ENCODE assay signal across 21 cellular contexts in genomic region chr2:238269741-238270140, GRCh38. TPM values are rescaled to one million over a fixed set of nuclear protein-coding genes. Genes with fewer than 3 reads are reported as not detected.
DNase-seq lines count a peak whose midpoint lies in the region; ATAC-seq, FAIRE-seq and TF ChIP-seq lines count a peak whose summit lies in the region.
"Had no signal": no experiment of that assay in that cellular context is flagged by ENCODE, and none has a peak within 500 bp of the region (broad histone marks: within the 10 kb centered on the region; RNA-seq: fewer than 3 reads in every experiment).

No MANE protein-coding gene starts in this region.

- H3K4me2 ChIP-seq in mammary epithelial cell (ENCODE audit: insufficient read depth, low read depth, low read length), result no peak overlapping the region

- intact Hi-C loops in MCF 10A (cut with micrococcal nuclease) (no loop called here), mammary epithelial cell (cut with micrococcal nuclease) (loop anchor here (10.0 kb wide), 2 partner anchors 515 to 595 kb away; no protein-coding TSS in a partner anchor), Caco-2 (cut with micrococcal nuclease; ENCODE audit: unreplicated experiment) (no loop called here), lower lobe of right lung (cut with DNase I) (no loop called here)
- intact Hi-C loops in activated CD4-positive, alpha-beta memory T cell treated with anti-CD3 and anti-CD28 coated beads for 36 hours (cut with micrococcal nuclease), result no loop called here

- H3K4me1 ChIP-seq in mammary epithelial cell (ENCODE audit: insufficient read depth, low read length) (peaks cover 22% of the 10 kb centered on the region), Caco-2 (peaks cover 42% of the 10 kb centered on the region), lower lobe of right lung (peaks cover 9% of the 10 kb centered on the region)
- H3K4me1 ChIP-seq: HAP-1 had no signal

- H3K9ac ChIP-seq in mammary epithelial cell (ENCODE audit: insufficient read depth, low read length), result no peak overlapping the region
- H3K9ac ChIP-seq: GM23248 had no signal

- no peak for FAIRE-seq in bronchial epithelial cell (lab: Jason Lieb, UNC)
- FAIRE-seq: D721Med, GM12892, GM18507, HepG2 had no signal

- in situ Hi-C loops in mammary epithelial cell (cut with MboI; ENCODE audit: low sequenced_read_pairs in 2 of 2), result loop anchor here in 1 of 2 donors (10.0 to 25.0 kb wide), 2 partner anchors 75 to 407 kb away; partner anchors contain the start of gene RAMP1

- H4K20me1 ChIP-seq in mammary epithelial cell (ENCODE audit: insufficient read depth, low read length), result no peaks in the 10 kb centered on the region

- ATAC-seq in lower lobe of right lung, result no peak
- ATAC-seq in HG03095 (IDR thresholded peaks at IDR 0.05; ENCODE audit: unreplicated experiment), result no peak
- no peak for ATAC-seq in HG03045 (IDR thresholded peaks at IDR 0.05; ENCODE audit: unreplicated experiment)
- ATAC-seq: HepG2 had no signal

- CTCF ChIA-PET in MCF 10A (lab: Yijun Ruan, JAX), result interaction anchor here (0.6 kb wide), 1 partner anchor 9 kb away, joined by 3 read pairs; no protein-coding TSS in a partner anchor
- CTCF ChIA-PET in mammary epithelial cell (lab: Charles Lee; ENCODE audit: low non-redundant PET), result no interaction called here
- CTCF ChIA-PET in Caco-2 (lab: Charles Lee), result no interaction called here
- CTCF ChIA-PET in activated CD4-positive, alpha-beta memory T cell treated with anti-CD3 and anti-CD28 coated beads for 36 hours (lab: Charles Lee), result no interaction called here

- H3K27me3 ChIP-seq in mammary epithelial cell (ENCODE audit: insufficient read depth, low read length) (no peaks in the 10 kb centered on the region), Caco-2 (replicated peaks; ENCODE audit: control insufficient read depth, insufficient read depth, low read length) (no peaks in the 10 kb centered on the region), bronchial epithelial cell (ENCODE audit: control insufficient read depth, insufficient read depth, low read length) (no peaks in the 10 kb centered on the region), lower lobe of right lung (ENCODE audit: low read depth) (no peaks in the 10 kb centered on the region)

- peaks cover 10% of the 10 kb centered on the region for H3K4me1 Mint-ChIP-seq in MCF 10A (ENCODE audit: insufficient read depth, unreplicated experiment)
- peaks cover 23% of the 10 kb centered on the region for H3K4me1 Mint-ChIP-seq in Caco-2 (ENCODE audit: low read depth, unreplicated experiment)
- H3K4me1 Mint-ChIP-seq in activated CD4-positive, alpha-beta memory T cell treated with anti-CD3 and anti-CD28 coated beads for 36 hours (ENCODE audit: low read depth), result no peaks in the 10 kb centered on the region
- H3K4me1 Mint-ChIP-seq: B cell; CD8-positive, alpha-beta memory T cell had no signal

- peak; percentile 31 for DNase-seq in MCF 10A (ENCODE audit: unreplicated experiment)
- DNase-seq in mammary epithelial cell, result no peak
- DNase-seq in Caco-2, result no peak
- peak; percentile 28 for DNase-seq in bronchial epithelial cell (ENCODE audit: low read depth)
- peak; percentile 12 for DNase-seq in lower lobe of right lung
- DNase-seq in activated CD4-positive, alpha-beta memory T cell treated with anti-CD3 and anti-CD28 coated beads for 36 hours, result no peak
- DNase-seq: C1 segment of cervical spinal cord; CD4-positive, CD25-positive, alpha-beta regulatory T cell; COR-L47; GDM1; GM23248 had no signal

- TF ChIP-seq CTCF in MCF 10A (IDR thresholded peaks at IDR 0.05; ENCODE audit: unreplicated experiment) (no peak), mammary epithelial cell (conservative IDR thresholded peaks at IDR 0.05 in 1 of 2, IDR thresholded peaks at IDR 0.05 in 1 of 2; ENCODE audit: extremely low read depth in 1 of 2, insufficient read depth in 1 of 2, low read depth in 1 of 2, low read length in 2 of 2) (no peak), Caco-2 (IDR thresholded peaks at IDR 0.05; ENCODE audit: insufficient read depth in 1 of 2, low read depth in 1 of 2, low read length in 1 of 2, severe bottlenecking in 1 of 2, unreplicated experiment in 1 of 2) (no peak), bronchial epithelial cell (IDR thresholded peaks at IDR 0.05; ENCODE audit: insufficient read depth, low read length, severe bottlenecking) (no peak), lower lobe of right lung (IDR thresholded peaks at IDR 0.05) (no peak)

- H3K36me3 ChIP-seq in mammary epithelial cell (ENCODE audit: insufficient read depth, low read length) (no peaks in the 10 kb centered on the region), Caco-2 (ENCODE audit: control insufficient read depth, insufficient read depth, low read length) (no peaks in the 10 kb centered on the region; the same call in 1 of the 2 replicates), bronchial epithelial cell (ENCODE audit: control insufficient read depth, insufficient read depth, low read length) (peaks cover 35% of the 10 kb centered on the region), lower lobe of right lung (peaks cover 92% of the 10 kb centered on the region)

- POLR2A ChIA-PET in MCF 10A (lab: Yijun Ruan, JAX), result interaction anchor here (0.6 to 0.7 kb wide), 2 partner anchors 49 to 1228 kb away, joined by 3 to 4 read pairs; no protein-coding TSS in a partner anchor
- POLR2A ChIA-PET in Caco-2 (lab: Charles Lee), result no interaction called here
- POLR2A ChIA-PET in activated CD4-positive, alpha-beta memory T cell treated with anti-CD3 and anti-CD28 coated beads for 36 hours (lab: Charles Lee), result no interaction called here

- no peaks in the 10 kb centered on the region for H3K27me3 Mint-ChIP-seq in MCF 10A (ENCODE audit: insufficient read depth, unreplicated experiment)
- H3K27me3 Mint-ChIP-seq in Caco-2 (ENCODE audit: insufficient read depth, unreplicated experiment), result no peaks in the 10 kb centered on the region
- H3K27me3 Mint-ChIP-seq in activated CD4-positive, alpha-beta memory T cell treated with anti-CD3 and anti-CD28 coated beads for 36 hours, result no peaks in the 10 kb centered on the region
- H3K27me3 Mint-ChIP-seq: B cell; CD4-positive, CD25-positive, alpha-beta regulatory T cell; CD8-positive, alpha-beta memory T cell had no signal

- BruUV-seq in MCF 10A (replicated peaks; lab: Mats Ljungman, UMichigan) (no TSS peak), mammary epithelial cell (replicated peaks; lab: Mats Ljungman, UMichigan) (no TSS peak), Caco-2 (replicated peaks; lab: Mats Ljungman, UMichigan) (no TSS peak)

- no peaks in the 10 kb centered on the region for H3K79me2 ChIP-seq in mammary epithelial cell (ENCODE audit: insufficient read depth, low read length)

- H3K4me3 Mint-ChIP-seq in MCF 10A (ENCODE audit: unreplicated experiment), result no peak overlapping the region
- no peak overlapping the region for H3K4me3 Mint-ChIP-seq in Caco-2 (ENCODE audit: unreplicated experiment)
- no peak overlapping the region for H3K4me3 Mint-ChIP-seq in activated CD4-positive, alpha-beta memory T cell treated with anti-CD3 and anti-CD28 coated beads for 36 hours
- H3K4me3 Mint-ChIP-seq: B cell; CD4-positive, CD25-positive, alpha-beta regulatory T cell; CD8-positive, alpha-beta memory T cell had no signal

- 85% methylated on average over 5 of the region's 6 CpGs for WGBS in mammary epithelial cell (ENCODE audit: low coverage, missing lambda C conversion rate)

- H3K4me3 ChIP-seq in mammary epithelial cell (replicated peaks in 1 of 3; ENCODE audit: insufficient read depth in 1 of 3, low read depth in 2 of 3, low read length in 3 of 3) (no peak overlapping the region), Caco-2 (ENCODE audit: low read depth, low read length) (no peak overlapping the region), bronchial epithelial cell (ENCODE audit: low read depth, low read length) (no peak overlapping the region), lower lobe of right lung (no peak overlapping the region)
- H3K4me3 ChIP-seq: GM23248, HAP-1 had no signal

- peaks cover 76% of the 10 kb centered on the region for H3K36me3 Mint-ChIP-seq in MCF 10A (ENCODE audit: insufficient read depth, unreplicated experiment)
- peaks cover 14% of the 10 kb centered on the region for H3K36me3 Mint-ChIP-seq in Caco-2 (ENCODE audit: insufficient read depth, unreplicated experiment)
- H3K36me3 Mint-ChIP-seq in activated CD4-positive, alpha-beta memory T cell treated with anti-CD3 and anti-CD28 coated beads for 36 hours, result peaks cover 20% of the 10 kb centered on the region

- no peak overlapping the region for H3K27ac Mint-ChIP-seq in MCF 10A (ENCODE audit: low read depth, unreplicated experiment)
- peak overlapping the region; percentile 53 for H3K27ac Mint-ChIP-seq in Caco-2 (ENCODE audit: unreplicated experiment)
- H3K27ac Mint-ChIP-seq in activated CD4-positive, alpha-beta memory T cell treated with anti-CD3 and anti-CD28 coated beads for 36 hours, result no peak overlapping the region
- H3K27ac Mint-ChIP-seq: B cell had no signal

- H3K9me3 Mint-ChIP-seq in MCF 10A (ENCODE audit: unreplicated experiment), result no peaks in the 10 kb centered on the region
- H3K9me3 Mint-ChIP-seq in Caco-2 (ENCODE audit: unreplicated experiment), result no peaks in the 10 kb centered on the region
- H3K9me3 Mint-ChIP-seq in activated CD4-positive, alpha-beta memory T cell treated with anti-CD3 and anti-CD28 coated beads for 36 hours, result no peaks in the 10 kb centered on the region
- H3K9me3 Mint-ChIP-seq: CD4-positive, CD25-positive, alpha-beta regulatory T cell; CD8-positive, alpha-beta memory T cell had no signal

- no peaks in the 10 kb centered on the region for H3K9me3 ChIP-seq in mammary epithelial cell (replicated peaks; ENCODE audit: insufficient read depth, low read length)
- no peaks in the 10 kb centered on the region for H3K9me3 ChIP-seq in Caco-2
- no peaks in the 10 kb centered on the region for H3K9me3 ChIP-seq in lower lobe of right lung
- H3K9me3 ChIP-seq: HAP-1 had no signal

- H3K27ac ChIP-seq in mammary epithelial cell (ENCODE audit: insufficient read depth, low read depth, low read length) (no peak overlapping the region), lower lobe of right lung (no peak overlapping the region)
- H3K27ac ChIP-seq: 22Rv1, GM23248 had no signal

- no peak overlapping the region for H2AFZ ChIP-seq in mammary epithelial cell (ENCODE audit: low read depth, low read length)
- H2AFZ ChIP-seq: GM23248 had no signal

- dilution Hi-C loops in mammary epithelial cell (cut with HindIII; ENCODE audit: low sequenced_read_pairs), result no loop called here

RNA-seq across cellular contexts. Expression of gene PER2, which starts 18.7 kb away (rescaled TPM):
- total RNA-seq in MCF 10A (2022) (8.9 and 13.8 TPM in 2 replicates), mammary epithelial cell (1 to 10 TPM; 6.3 to 7.8 TPM), Caco-2 (2022) (12.2 and 12.5 TPM in 2 replicates), bronchial epithelial cell (11.3 and 19.1 TPM in 2 replicates), lower lobe of right lung (24.9 TPM)
- 2.1 TPM for polyA plus RNA-seq in mammary epithelial cell
- 11.2 TPM for polyA minus RNA-seq in mammary epithelial cell
- total RNA-seq in activated CD4-positive, alpha-beta memory T cell treated with anti-CD3 and anti-CD28 coated beads for 36 hours, result 1 to 10 TPM; 5.5 to 7.2 TPM

RNA-seq across cellular contexts. Expression of gene HES6, which starts 29.9 kb away (rescaled TPM):
- 16.8 and 19.7 TPM in 2 replicates for total RNA-seq in MCF 10A (2022)
- total RNA-seq in mammary epithelial cell, result 1 to 10 TPM; 1.2 to 5.0 TPM
- polyA plus RNA-seq in mammary epithelial cell, result 2.1 TPM
- not detected for polyA minus RNA-seq in mammary epithelial cell
- total RNA-seq in Caco-2 (2022), result 21.2 and 22.1 TPM in 2 replicates
- 36.1 and 44.3 TPM in 2 replicates for total RNA-seq in bronchial epithelial cell
- 6.1 TPM for total RNA-seq in lower lobe of right lung
- total RNA-seq in activated CD4-positive, alpha-beta memory T cell treated with anti-CD3 and anti-CD28 coated beads for 36 hours, result 1 to 10 TPM; 3.1 to 3.3 TPM

RNA-seq across cellular contexts. Expression of gene TRAF3IP1, which starts 50.6 kb away (rescaled TPM):
- 19.1 and 30.1 TPM in 2 replicates for total RNA-seq in MCF 10A (2022)
- total RNA-seq in mammary epithelial cell, result 10 to 100 TPM in 1 of 2 donors, 1 to 10 TPM in 1; 7.0 to 18.1 TPM
- polyA plus RNA-seq in mammary epithelial cell, result 4.9 TPM
- 8.7 TPM for polyA minus RNA-seq in mammary epithelial cell
- total RNA-seq in Caco-2 (2022), result 7.1 and 7.4 TPM in 2 replicates
- total RNA-seq in bronchial epithelial cell, result 9.2 and 11.4 TPM in 2 replicates
- total RNA-seq in lower lobe of right lung, result 21.7 TPM
- total RNA-seq in activated CD4-positive, alpha-beta memory T cell treated with anti-CD3 and anti-CD28 coated beads for 36 hours, result 1 to 10 TPM; 8.0 to 9.3 TPM

Comparison
In these comparisons a context has a peak if more than half of its experiments do, and no peak if none do; other contexts are left out.
1. DNase-seq: peak in MCF 10A (single experiment), bronchial epithelial cell (single experiment) and lower lobe of right lung (single experiment); none in mammary epithelial cell (single experiment), Caco-2 (0 of 2) and activated CD4-positive, alpha-beta memory T cell treated with anti-CD3 and anti-CD28 coated beads for 36 hours (single experiment).